In the genomic region with DNA sequence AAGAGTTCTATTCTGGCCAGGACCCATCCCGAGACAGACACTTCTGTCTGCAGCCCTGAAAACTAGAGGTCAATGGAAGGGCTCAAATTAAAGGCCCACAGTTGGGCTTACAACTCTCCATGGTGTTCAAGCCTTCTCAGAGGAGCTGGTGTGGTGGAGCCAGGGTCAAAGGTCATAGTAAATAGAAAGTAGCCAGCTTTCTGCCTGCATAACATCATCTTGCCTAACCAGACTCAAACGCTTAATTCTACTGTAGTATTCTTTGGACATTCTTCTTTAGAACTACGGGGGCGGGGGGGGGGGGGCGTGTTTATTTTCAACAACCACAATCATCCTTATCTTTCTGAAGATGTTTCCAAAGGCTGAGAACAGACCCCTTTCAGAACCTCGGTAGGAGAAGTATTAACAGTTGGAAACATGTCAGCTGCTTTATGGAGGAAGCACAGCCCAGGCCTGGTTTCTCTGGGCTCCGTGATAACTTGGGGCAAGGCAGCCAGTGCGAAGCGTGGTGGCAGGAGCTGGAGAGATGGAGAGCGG, we compare ENCODE assay signal across 8 cellular contexts. TPM values are rescaled to one million over a fixed set of nuclear protein-coding genes. Genes with fewer than 3 reads are reported as not detected.
DNase-seq lines count a peak whose midpoint lies in the region; TF ChIP-seq lines count a peak whose summit lies in the region.

No MANE protein-coding gene starts in this region.

- H3K27me3 Mint-ChIP-seq in CD4-positive, alpha-beta memory T cell, result no peaks in the 10 kb centered on the region
- peaks cover 2% of the 10 kb centered on the region for H3K27me3 Mint-ChIP-seq in dendritic cell treated with granulocyte-macrophage colony-stimulating factor and Interleukin-4, amounts not matched to agents 40 ng/mL and 50 ng/mL, for 4 days
- H3K27me3 Mint-ChIP-seq in nephron (ENCODE audit: low read depth), result peaks cover 4% of the 10 kb centered on the region

- no peak for DNase-seq in CD4-positive, alpha-beta memory T cell
- DNase-seq in LHCN-M2 (ENCODE audit: low read depth) (peak; percentile 16), T1000 (lab: John Stamatoyannopoulos, UW) (no peak), NCI-H1436 treated with DMSO at 0.1 percent for 48 hours (lab: John Stamatoyannopoulos, UW) (no peak), NCI-H2196 (lab: John Stamatoyannopoulos, UW; ENCODE audit: unreplicated experiment) (no peak)
- no peak for DNase-seq in activated CD4-positive, CD25-positive, alpha-beta regulatory T cell (lab: John Stamatoyannopoulos, UW)

- H3K4me3 ChIP-seq in CD4-positive, alpha-beta memory T cell (ENCODE audit: low read length in 2 of 2), result peak overlapping the region; percentile 52 to 82

- intact Hi-C loops in CD4-positive, alpha-beta memory T cell (cut with micrococcal nuclease), result loop anchor here (2.0 to 10.0 kb wide), 4 partner anchors 34 to 1844 kb away; a partner anchor contains a TSS
- intact Hi-C loops in dendritic cell treated with granulocyte-macrophage colony-stimulating factor and Interleukin-4, amounts not matched to agents 40 ng/mL and 50 ng/mL, for 4 days (cut with micrococcal nuclease), result loop anchor here (5.0 to 10.0 kb wide), 3 partner anchors 136 to 431 kb away; no protein-coding TSS in a partner anchor

- H3K4me1 ChIP-seq in CD4-positive, alpha-beta memory T cell (ENCODE audit: insufficient read depth, low read length), result peaks cover 22% of the 10 kb centered on the region

- no peaks in the 10 kb centered on the region for H3K9me3 ChIP-seq in CD4-positive, alpha-beta memory T cell (ENCODE audit: control insufficient read depth in 1 of 2, low read length in 2 of 2)

- H3K9me3 Mint-ChIP-seq in CD4-positive, alpha-beta memory T cell, result no peaks in the 10 kb centered on the region
- no peaks in the 10 kb centered on the region for H3K9me3 Mint-ChIP-seq in dendritic cell treated with granulocyte-macrophage colony-stimulating factor and Interleukin-4, amounts not matched to agents 40 ng/mL and 50 ng/mL, for 4 days
- no peaks in the 10 kb centered on the region for H3K9me3 Mint-ChIP-seq in nephron

- peaks cover 22 to 30% (median 25%) of the 10 kb centered on the region in 4 donors for H3K4me1 Mint-ChIP-seq in CD4-positive, alpha-beta memory T cell
- peaks cover 31% of the 10 kb centered on the region for H3K4me1 Mint-ChIP-seq in dendritic cell treated with granulocyte-macrophage colony-stimulating factor and Interleukin-4, amounts not matched to agents 40 ng/mL and 50 ng/mL, for 4 days (ENCODE audit: low read depth)
- peaks cover 32% of the 10 kb centered on the region for H3K4me1 Mint-ChIP-seq in nephron

- peak overlapping the region; percentile 89 to 96 (median 95) for H3K27ac Mint-ChIP-seq in CD4-positive, alpha-beta memory T cell
- H3K27ac Mint-ChIP-seq in dendritic cell treated with granulocyte-macrophage colony-stimulating factor and Interleukin-4, amounts not matched to agents 40 ng/mL and 50 ng/mL, for 4 days, result peak overlapping the region; percentile 99
- H3K27ac Mint-ChIP-seq in nephron, result peak overlapping the region; percentile 36 to 87 (median 67)

- H3K4me3 Mint-ChIP-seq in CD4-positive, alpha-beta memory T cell, result peak overlapping the region; percentile 93 to 96 (median 95)
- peak overlapping the region; percentile 98 for H3K4me3 Mint-ChIP-seq in dendritic cell treated with granulocyte-macrophage colony-stimulating factor and Interleukin-4, amounts not matched to agents 40 ng/mL and 50 ng/mL, for 4 days
- peak overlapping the region; percentile 83 to 88 (median 87) for H3K4me3 Mint-ChIP-seq in nephron

- TF ChIP-seq CTCF in nephron (IDR thresholded peaks at IDR 0.05; ENCODE audit: unreplicated experiment in 3 of 3), result no peak

- POLR2A ChIA-PET in CD4-positive, alpha-beta memory T cell (lab: Charles Lee; ENCODE audit: partially characterized antibody), result interaction anchor here (1.0 to 7.1 kb wide), 8 partner anchors 10 to 54 kb away, joined by 3 to 58 read pairs (median 7); no protein-coding TSS in a partner anchor

- CTCF ChIA-PET in CD4-positive, alpha-beta memory T cell (lab: Charles Lee; ENCODE audit: partially characterized antibody), result interaction anchor here (0.5 to 1.9 kb wide), 6 partner anchors 15 to 170 kb away, joined by 3 to 18 read pairs (median 4); no protein-coding TSS in a partner anchor

- H3K27me3 ChIP-seq in CD4-positive, alpha-beta memory T cell (ENCODE audit: insufficient read depth, low read length), result no peaks in the 10 kb centered on the region

- H3K36me3 ChIP-seq in CD4-positive, alpha-beta memory T cell (ENCODE audit: insufficient read depth, low read length), result no peaks in the 10 kb centered on the region

- H3K27ac ChIP-seq in CD4-positive, alpha-beta memory T cell (ENCODE audit: low read depth, low read length), result peak overlapping the region; percentile 74

- H3K36me3 Mint-ChIP-seq in CD4-positive, alpha-beta memory T cell, result peaks cover 0 to 19% of the 10 kb centered on the region in 2 donors
- H3K36me3 Mint-ChIP-seq in dendritic cell treated with granulocyte-macrophage colony-stimulating factor and Interleukin-4, amounts not matched to agents 40 ng/mL and 50 ng/mL, for 4 days (ENCODE audit: low read depth), result peaks cover 35% of the 10 kb centered on the region
- no peaks in the 10 kb centered on the region for H3K36me3 Mint-ChIP-seq in nephron (ENCODE audit: low read depth)

RNA-seq across cellular contexts. Expression of a gene that starts 1.5 kb away (rescaled TPM):
- total RNA-seq in CD4-positive, alpha-beta memory T cell, result 10 to 100 TPM; 43.0 to 43.4 TPM
- polyA plus RNA-seq in CD4-positive, alpha-beta memory T cell, result 1 to 10 TPM in 1 of 2 donors, under 1 TPM in 1; 0.50 to 7.4 TPM
- 9.9 and 11.5 TPM in 2 replicates for total RNA-seq in LHCN-M2 (2014; rRNA removed)
- polyA plus RNA-seq in LHCN-M2 (2012), result 5.4 TPM
